ENCODE assay signal across 1 cellular context in the genomic region with DNA sequence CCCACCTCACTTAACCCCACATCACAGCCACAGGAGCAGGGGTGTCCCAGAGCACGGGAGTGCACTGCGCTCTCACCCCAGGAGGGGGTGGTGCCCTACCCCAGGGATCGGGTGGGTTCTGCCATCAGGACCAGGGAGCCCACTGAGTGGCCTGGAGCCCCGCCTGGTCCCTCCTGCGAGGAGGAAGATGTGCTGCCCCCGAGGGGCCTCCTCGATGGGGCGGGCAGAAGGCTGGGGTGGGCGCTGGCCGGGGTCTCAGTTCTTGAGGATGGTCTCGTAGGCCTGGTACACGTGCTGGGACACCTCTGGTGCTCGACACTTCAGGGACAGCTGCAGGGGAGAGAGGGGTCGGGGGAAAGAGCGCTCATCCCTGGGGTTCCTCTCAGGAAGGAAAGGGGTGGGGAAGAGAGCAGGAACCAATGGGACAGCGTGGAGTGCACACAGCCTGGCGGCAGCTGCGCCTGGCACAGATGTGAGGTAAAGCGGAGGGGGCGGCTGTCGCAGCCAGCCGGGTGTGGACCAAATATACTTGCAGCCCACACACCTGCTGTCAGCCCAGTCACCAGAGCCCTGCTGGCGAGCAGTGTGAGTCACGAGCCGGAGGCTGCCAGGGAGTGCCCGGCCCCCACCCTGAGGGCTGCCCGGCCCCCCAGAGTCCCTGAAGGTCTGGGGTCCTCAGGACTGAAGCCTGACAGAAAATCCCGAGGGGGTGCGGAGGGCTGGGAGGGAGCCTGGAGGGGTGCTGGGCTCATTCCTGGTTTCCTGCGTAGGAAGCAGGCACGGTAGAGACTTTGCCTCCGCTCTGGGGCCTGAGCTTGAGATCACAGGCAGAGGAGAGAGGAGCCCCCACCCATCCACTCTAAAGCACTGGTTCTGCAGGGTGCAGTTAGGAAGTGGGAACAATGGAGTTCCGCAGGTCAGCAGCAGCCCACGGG.
TF ChIP-seq lines count a peak whose summit lies in the region.

No MANE protein-coding gene starts in this region.

TF ChIP-seq in SK-N-SH, 30 proteins besides CTCF, POLR2A, EP300 and RAD21:
- TF ChIP-seq, protein P1, sequence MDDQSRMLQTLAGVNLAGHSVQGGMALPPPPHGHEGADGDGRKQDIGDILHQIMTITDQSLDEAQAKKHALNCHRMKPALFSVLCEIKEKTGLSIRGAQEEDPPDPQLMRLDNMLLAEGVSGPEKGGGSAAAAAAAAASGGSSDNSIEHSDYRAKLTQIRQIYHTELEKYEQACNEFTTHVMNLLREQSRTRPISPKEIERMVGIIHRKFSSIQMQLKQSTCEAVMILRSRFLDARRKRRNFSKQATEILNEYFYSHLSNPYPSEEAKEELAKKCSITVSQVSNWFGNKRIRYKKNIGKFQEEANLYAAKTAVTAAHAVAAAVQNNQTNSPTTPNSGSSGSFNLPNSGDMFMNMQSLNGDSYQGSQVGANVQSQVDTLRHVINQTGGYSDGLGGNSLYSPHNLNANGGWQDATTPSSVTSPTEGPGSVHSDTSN (IDR thresholded peaks at IDR 0.05): no peak
- no peak for TF ChIP-seq SIN3A (IDR thresholded peaks at IDR 0.05; ENCODE audit: borderline replicate concordance, low read depth, low read length)
